In genomic region chr2:71498261-71498701, GRCh38 we compare ENCODE assay signal across 1 cellular context.
TF ChIP-seq lines count a peak whose summit lies in the region.

No MANE protein-coding gene starts in this region.

TF ChIP-seq in HepG2, 621 proteins besides CTCF, POLR2A, EP300 and RAD21:
- TF ChIP-seq CREB1 (IDR thresholded peaks at IDR 0.05) (peak; percentile 18; the same call in 1 of the 2 replicates), CREB1 (CRISPR knock-in tag; IDR thresholded peaks at IDR 0.05) (no peak), FOXA1 (IDR thresholded peaks at IDR 0.05) (no peak), FOXA1 (CRISPR knock-in tag; IDR thresholded peaks at IDR 0.05) (no peak), ATF7 (IDR thresholded peaks at IDR 0.05) (0 out of 2 replicates have a peak, but pooled peaks have one; percentile 13), ATF7 (CRISPR knock-in tag; IDR thresholded peaks at IDR 0.05) (no peak)
